1 cellular context compared by ENCODE assay signal in genomic region chr10:72312865-72313391, GRCh38.
TF ChIP-seq lines count a peak whose summit lies in the region.

No MANE protein-coding gene starts in this region.

TF ChIP-seq in GM23338, 12 proteins besides CTCF, POLR2A, EP300 and RAD21:
- TF ChIP-seq, protein P1, sequence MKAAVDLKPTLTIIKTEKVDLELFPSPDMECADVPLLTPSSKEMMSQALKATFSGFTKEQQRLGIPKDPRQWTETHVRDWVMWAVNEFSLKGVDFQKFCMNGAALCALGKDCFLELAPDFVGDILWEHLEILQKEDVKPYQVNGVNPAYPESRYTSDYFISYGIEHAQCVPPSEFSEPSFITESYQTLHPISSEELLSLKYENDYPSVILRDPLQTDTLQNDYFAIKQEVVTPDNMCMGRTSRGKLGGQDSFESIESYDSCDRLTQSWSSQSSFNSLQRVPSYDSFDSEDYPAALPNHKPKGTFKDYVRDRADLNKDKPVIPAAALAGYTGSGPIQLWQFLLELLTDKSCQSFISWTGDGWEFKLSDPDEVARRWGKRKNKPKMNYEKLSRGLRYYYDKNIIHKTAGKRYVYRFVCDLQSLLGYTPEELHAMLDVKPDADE (IDR thresholded peaks at IDR 0.05), result no peak
